In genomic region chr1:27488523-27489138, GRCh38 we compare ENCODE assay signal across 8 cellular contexts. TPM values are rescaled to one million over a fixed set of nuclear protein-coding genes. Genes with fewer than 3 reads are reported as not detected.
A peak's percentile ranks its signal among the peaks of the same experiment; 100 is the strongest.
DNase-seq lines count a peak whose midpoint lies in the region; ATAC-seq, FAIRE-seq and TF ChIP-seq lines count a peak whose summit lies in the region.

No MANE protein-coding gene starts in this region.

- peak overlapping the region; percentile 93 for H3K27ac ChIP-seq in CD8-positive, alpha-beta T cell (ENCODE audit: low read depth, low read length)
- peak overlapping the region; percentile 77 for H3K27ac ChIP-seq in Karpas-422 (ENCODE audit: low read length)
- H3K27ac ChIP-seq in keratinocyte (ENCODE audit: control insufficient read depth, insufficient read depth, low read length): peak overlapping the region; percentile 100
- H3K27ac ChIP-seq in stomach smooth muscle (ENCODE audit: low read length): peak overlapping the region; percentile 94

- peaks cover 25% of the 10 kb centered on the region for H3K4me1 ChIP-seq in CD8-positive, alpha-beta T cell (ENCODE audit: insufficient read depth, low read length)
- peaks cover 21% of the 10 kb centered on the region for H3K4me1 ChIP-seq in Karpas-422 (ENCODE audit: low read length)
- peaks cover 13% of the 10 kb centered on the region for H3K4me1 ChIP-seq in keratinocyte (ENCODE audit: control insufficient read depth, extremely low read depth, insufficient read depth, low read length)
- peaks cover 32% of the 10 kb centered on the region for H3K4me1 ChIP-seq in stomach smooth muscle (ENCODE audit: control insufficient read depth, insufficient read depth, low read length)

- H2AFZ ChIP-seq in Karpas-422 (ENCODE audit: low read length) (no peak overlapping the region), keratinocyte (ENCODE audit: control insufficient read depth, low read length) (no peak overlapping the region)

- no peaks in the 10 kb centered on the region for H3K9me1 ChIP-seq in keratinocyte (ENCODE audit: control insufficient read depth, extremely low read depth, insufficient read depth, low read length)

- peaks cover 16% of the 10 kb centered on the region for H3K36me3 Mint-ChIP-seq in CD8-positive, alpha-beta T cell
- H3K36me3 Mint-ChIP-seq in activated naive CD8-positive, alpha-beta T cell treated with anti-CD3 and anti-CD28 coated beads, Interleukin-2, amount 10 ng/mL, durations not matched to agents 7 days and 5 days: peaks cover 3% of the 10 kb centered on the region

- H3K9me3 Mint-ChIP-seq in CD8-positive, alpha-beta T cell: no peaks in the 10 kb centered on the region
- H3K9me3 Mint-ChIP-seq in activated naive CD8-positive, alpha-beta T cell treated with anti-CD3 and anti-CD28 coated beads, Interleukin-2, amount 10 ng/mL, durations not matched to agents 7 days and 5 days: no peaks in the 10 kb centered on the region

- FAIRE-seq in keratinocyte (lab: Jason Lieb, UNC) (no peak), D721Med (lab: Jason Lieb, UNC) (no peak)

- H3K27me3 ChIP-seq in CD8-positive, alpha-beta T cell (ENCODE audit: insufficient read depth, low read length): no peaks in the 10 kb centered on the region
- H3K27me3 ChIP-seq in Karpas-422 (ENCODE audit: low read length) (no peaks in the 10 kb centered on the region), keratinocyte (ENCODE audit: control insufficient read depth, extremely low read depth, insufficient read depth, low read length) (no peaks in the 10 kb centered on the region), stomach smooth muscle (ENCODE audit: control insufficient read depth in 1 of 2, insufficient read depth in 2 of 2, low read length in 2 of 2) (no peaks in the 10 kb centered on the region)

- no peak for TF ChIP-seq CTCF in CD8-positive, alpha-beta T cell (IDR thresholded peaks at IDR 0.05)
- TF ChIP-seq CTCF in keratinocyte (optimal IDR thresholded peaks at IDR 0.05 in 1 of 3, IDR thresholded peaks at IDR 0.05 in 1 of 3, conservative IDR thresholded peaks at IDR 0.05 in 1 of 3; ENCODE audit: extremely low read depth in 1 of 3, insufficient read depth in 2 of 3, low read length in 3 of 3): no peak
- TF ChIP-seq CTCF in D721Med (IDR thresholded peaks at IDR 0.05; ENCODE audit: insufficient read depth, missing control alignments): no peak

- H3K9ac ChIP-seq in Karpas-422 (ENCODE audit: low read length): peak overlapping the region; percentile 93
- H3K9ac ChIP-seq in keratinocyte (ENCODE audit: control insufficient read depth, extremely low read depth, insufficient read depth, low read length): peak overlapping the region; percentile 100
- peak overlapping the region; percentile 65 to 99 for H3K9ac ChIP-seq in stomach smooth muscle (ENCODE audit: low read length in 2 of 2)

- H4K20me1 ChIP-seq in Karpas-422 (ENCODE audit: insufficient read depth, low read depth, low read length) (peaks cover 16% of the 10 kb centered on the region; the same call in 1 of the 2 replicates), keratinocyte (ENCODE audit: control insufficient read depth, extremely low read depth, insufficient read depth, low read length) (no peaks in the 10 kb centered on the region)

- no peaks in the 10 kb centered on the region for H3K27me3 Mint-ChIP-seq in CD8-positive, alpha-beta T cell (ENCODE audit: low read depth)
- H3K27me3 Mint-ChIP-seq in activated naive CD8-positive, alpha-beta T cell treated with anti-CD3 and anti-CD28 coated beads, Interleukin-2, amount 10 ng/mL, durations not matched to agents 7 days and 5 days: no peaks in the 10 kb centered on the region

- peaks cover 54% of the 10 kb centered on the region for H3K79me2 ChIP-seq in Karpas-422 (ENCODE audit: low read length)
- peaks cover 55% of the 10 kb centered on the region for H3K79me2 ChIP-seq in keratinocyte (ENCODE audit: control insufficient read depth, insufficient read depth, low read length)

- dilution Hi-C loops in keratinocyte (cut with MboI; ENCODE audit: extremely low pct_ligation_motif_present, low sequenced_read_pairs): no loop called here

- DNase-seq in CD8-positive, alpha-beta T cell: no peak
- DNase-seq in Karpas-422 (peak; percentile 64), keratinocyte (ENCODE audit: low read depth, low spot score) (no peak), cortex of kidney (lab: John Stamatoyannopoulos, UW) (no peak), D721Med (ENCODE audit: insufficient read length, low spot score) (no peak)
- no peak for DNase-seq in activated naive CD8-positive, alpha-beta T cell treated with anti-CD3 and anti-CD28 coated beads, Interleukin-2, amount 10 ng/mL, durations not matched to agents 7 days and 5 days

- peak overlapping the region; percentile 97 for H3K4me3 ChIP-seq in CD8-positive, alpha-beta T cell (ENCODE audit: low read depth, low read length)
- peak overlapping the region; percentile 97 for H3K4me3 ChIP-seq in Karpas-422 (ENCODE audit: low read length)
- peak overlapping the region; percentile 88 to 100 (median 98) for H3K4me3 ChIP-seq in keratinocyte (ENCODE audit: control insufficient read depth in 2 of 3, extremely low read depth in 1 of 3, insufficient read depth in 2 of 3, low read depth in 1 of 3, low read length in 3 of 3)
- peak overlapping the region; percentile 89 to 99 for H3K4me3 ChIP-seq in stomach smooth muscle (ENCODE audit: low read length in 2 of 2)

- peak overlapping the region; percentile 98 for H3K4me3 Mint-ChIP-seq in CD8-positive, alpha-beta T cell
- H3K4me3 Mint-ChIP-seq in activated naive CD8-positive, alpha-beta T cell treated with anti-CD3 and anti-CD28 coated beads, Interleukin-2, amount 10 ng/mL, durations not matched to agents 7 days and 5 days: peak overlapping the region; percentile 88

- intact Hi-C loops in CD8-positive, alpha-beta T cell (cut with DNase I, micrococcal nuclease): loop anchor here (1.0 to 5.0 kb wide), 3 partner anchors 71 to 86 kb away; no protein-coding TSS in a partner anchor

- CTCF ChIA-PET in CD8-positive, alpha-beta T cell (lab: Charles Lee): interaction anchor here (0.9 to 1.6 kb wide), 7 partner anchors 12 to 156 kb away, joined by 3 to 5 read pairs (median 3); no protein-coding TSS in a partner anchor

- H3K9me3 ChIP-seq in CD8-positive, alpha-beta T cell (ENCODE audit: low read length): no peaks in the 10 kb centered on the region
- H3K9me3 ChIP-seq in Karpas-422 (ENCODE audit: low read length) (no peaks in the 10 kb centered on the region), keratinocyte (ENCODE audit: control insufficient read depth, low read depth, low read length) (no peaks in the 10 kb centered on the region), stomach smooth muscle (ENCODE audit: control insufficient read depth in 2 of 2, low read length in 2 of 2) (no peaks in the 10 kb centered on the region)

- H3K36me3 ChIP-seq in CD8-positive, alpha-beta T cell (ENCODE audit: insufficient read depth, low read length): no peaks in the 10 kb centered on the region
- H3K36me3 ChIP-seq in Karpas-422 (ENCODE audit: insufficient read depth, low read length) (no peaks in the 10 kb centered on the region), keratinocyte (ENCODE audit: control insufficient read depth in 2 of 2, extremely low read depth in 1 of 2, insufficient read depth in 2 of 2, low read length in 2 of 2) (no peaks in the 10 kb centered on the region), stomach smooth muscle (ENCODE audit: control insufficient read depth in 2 of 2, insufficient read depth in 2 of 2, low read length in 2 of 2) (no peaks in the 10 kb centered on the region)

- POLR2A ChIA-PET in CD8-positive, alpha-beta T cell (lab: Charles Lee): interaction anchor here (0.6 to 3.1 kb wide), 6 partner anchors 26 to 117 kb away, joined by 3 to 24 read pairs (median 3); no protein-coding TSS in a partner anchor
- POLR2A ChIA-PET in activated naive CD8-positive, alpha-beta T cell treated with anti-CD3 and anti-CD28 coated beads, Interleukin-2, amount 10 ng/mL, durations not matched to agents 7 days and 5 days (lab: Charles Lee): interaction anchor here (1.0 to 4.4 kb wide), 4 partner anchors 20 to 72 kb away, joined by 3 to 60 read pairs (median 6); no protein-coding TSS in a partner anchor

- H3K9me2 ChIP-seq in Karpas-422 (replicated peaks; ENCODE audit: insufficient read depth, low read length): no peaks in the 10 kb centered on the region

- peaks cover 43% of the 10 kb centered on the region for H3K4me1 Mint-ChIP-seq in CD8-positive, alpha-beta T cell (ENCODE audit: low read depth)
- peaks cover 19% of the 10 kb centered on the region for H3K4me1 Mint-ChIP-seq in activated naive CD8-positive, alpha-beta T cell treated with anti-CD3 and anti-CD28 coated beads, Interleukin-2, amount 10 ng/mL, durations not matched to agents 7 days and 5 days

- no peak for ATAC-seq in CD8-positive, alpha-beta T cell
- no peak for ATAC-seq in activated naive CD8-positive, alpha-beta T cell treated with anti-CD3 and anti-CD28 coated beads, Interleukin-2, amount 10 ng/mL, durations not matched to agents 7 days and 5 days (ENCODE audit: low read depth)
- no peak for ATAC-seq in HG03521 (IDR thresholded peaks at IDR 0.05; ENCODE audit: unreplicated experiment)

- H3K4me2 ChIP-seq in Karpas-422 (ENCODE audit: low read depth, low read length, poor library complexity, severe bottlenecking): peak overlapping the region; percentile 84
- peak overlapping the region; percentile 79 for H3K4me2 ChIP-seq in keratinocyte (ENCODE audit: control insufficient read depth, extremely low read depth, insufficient read depth, low read depth, low read length)

- H3K27ac Mint-ChIP-seq in CD8-positive, alpha-beta T cell: peak overlapping the region; percentile 94
- H3K27ac Mint-ChIP-seq in activated naive CD8-positive, alpha-beta T cell treated with anti-CD3 and anti-CD28 coated beads, Interleukin-2, amount 10 ng/mL, durations not matched to agents 7 days and 5 days: peak overlapping the region; percentile 92

RNA-seq across cellular contexts. Expression of gene WASF2, which starts 1.3 kb away (rescaled TPM):
- 10 to 100 TPM; 91.6 to 95.0 TPM for total RNA-seq in CD8-positive, alpha-beta T cell
- 20.2 and 21.7 TPM in 2 replicates for total RNA-seq in Karpas-422 (2014; rRNA removed; shearing (Covaris generic); ENCODE audit: low replicate concordance)
- total RNA-seq in activated naive CD8-positive, alpha-beta T cell treated with anti-CD3 and anti-CD28 coated beads, Interleukin-2, amount 10 ng/mL, durations not matched to agents 7 days and 5 days: 100 to 1,000 TPM; 139 to 148 TPM
- 31.3 to 53.8 TPM (median 42.9 TPM) in 3 replicates for polyA plus RNA-seq in keratinocyte
- polyA plus RNA-seq in keratinocyte (2011; ENCODE audit: low read depth): 43.3 TPM
- polyA plus RNA-seq in keratinocyte (2011; cell fraction: cytosol; rRNA removed): 52.9 and 67.2 TPM in 2 replicates
- 50.6 and 59.2 TPM in 2 replicates for polyA plus RNA-seq in keratinocyte (2011; cell fraction: nucleus; rRNA removed)
- 49.9 and 65.8 TPM in 2 replicates for polyA plus RNA-seq in keratinocyte (2012; ENCODE audit: low replicate concordance)
- 53.1 to 145 TPM (median 57.9 TPM) in 3 replicates for polyA minus RNA-seq in keratinocyte
- 49.5 TPM for polyA minus RNA-seq in keratinocyte (2011; cell fraction: cytosol; rRNA and poly(A)+ RNA removed)
- 25.2 and 42.4 TPM in 2 replicates for polyA minus RNA-seq in keratinocyte (2011; cell fraction: nucleus; rRNA and poly(A)+ RNA removed)
